ENCODE assay signal across 11 cellular contexts in the genomic region with DNA sequence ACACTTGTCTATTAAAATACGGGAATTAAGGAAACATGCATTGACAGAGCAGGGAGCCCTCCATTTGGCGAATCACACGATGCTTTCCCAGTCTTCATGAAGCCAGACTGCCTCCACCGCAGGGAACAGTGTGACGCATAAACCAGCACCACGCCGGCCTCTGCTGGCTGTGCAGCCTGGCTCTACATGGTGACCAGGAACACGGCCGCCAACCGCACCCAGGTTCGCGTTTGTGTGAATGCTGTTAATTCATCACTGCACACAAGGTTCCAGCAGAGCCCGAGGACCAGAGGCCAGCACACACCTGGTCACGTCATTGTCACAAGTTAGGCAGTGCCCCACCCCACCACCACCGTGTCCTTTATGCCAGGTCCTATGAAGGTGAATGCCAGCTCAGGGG.
"Had no signal": no experiment of that assay in that cellular context is flagged by ENCODE, and none has a peak within 500 bp of the region (broad histone marks: within the 10 kb centered on the region; RNA-seq: fewer than 3 reads in every experiment).

No MANE protein-coding gene starts in this region.

- H3K27me3 ChIP-seq: cardiac muscle cell, gastroesophageal sphincter, hepatocyte, testis had no signal

- H3K9me3 ChIP-seq: gastroesophageal sphincter, testis had no signal

- H3K9me3 Mint-ChIP-seq: stimulated activated naive CD8-positive, alpha-beta T cell treated with anti-CD3 and anti-CD28 coated beads, Interleukin-15, amount 100 ng/mL, for 72 hours had no signal

- H3K27ac ChIP-seq: cardiac muscle cell, epithelial cell of prostate, gastroesophageal sphincter, hepatocyte, testis had no signal

- H3K4me3 ChIP-seq: cardiac muscle cell, gastroesophageal sphincter, hepatocyte, testis had no signal

- H3K4me2 ChIP-seq: hepatocyte had no signal

- DNase-seq: activated CD8-positive, alpha-beta memory T cell treated with anti-CD3 and anti-CD28 coated beads, Interleukin-2, amount 50 U/mL, for 4 hours; cortex of kidney; retina; stimulated activated CD4-positive, alpha-beta T cell treated with anti-CD3 and anti-CD28 coated beads, Interleukin-15, amount 100 ng/mL, for 24 hours; stimulated activated naive CD8-positive, alpha-beta T cell treated with anti-CD3 and anti-CD28 coated beads, Interleukin-15, amount 100 ng/mL, for 72 hours; testis had no signal

- H3K27me3 Mint-ChIP-seq: stimulated activated naive CD8-positive, alpha-beta T cell treated with anti-CD3 and anti-CD28 coated beads, Interleukin-15, amount 100 ng/mL, for 72 hours had no signal

- H3K4me1 ChIP-seq: testis had no signal

- H3K79me2 ChIP-seq: hepatocyte had no signal

- H2AFZ ChIP-seq: hepatocyte had no signal

- ATAC-seq: SK-N-SH treated with all-trans-retinoic acid at 6 μM for 48 hours had no signal
